In genomic region chr11:81359476-81359875, GRCh38 we compare ENCODE assay signal across 25 cellular contexts.
DNase-seq lines count a peak whose midpoint lies in the region; ATAC-seq and TF ChIP-seq lines count a peak whose summit lies in the region.
"Had no signal": no experiment of that assay in that cellular context is flagged by ENCODE, and none has a peak within 500 bp of the region (broad histone marks: within the 10 kb centered on the region; RNA-seq: fewer than 3 reads in every experiment).

No MANE protein-coding gene starts in this region.

- no peak overlapping the region for H3K27ac ChIP-seq in brain microvascular endothelial cell
- no peak overlapping the region for H3K27ac ChIP-seq in effector memory CD4-positive, alpha-beta T cell (ENCODE audit: insufficient read depth, low read length, poor library complexity, severe bottlenecking)
- H3K27ac ChIP-seq: A549, C4-2B, RWPE1 had no signal

- no peak for ATAC-seq in HG02610 (IDR thresholded peaks at IDR 0.05; ENCODE audit: unreplicated experiment)
- ATAC-seq: A549, Panc1, T-cell had no signal

- no peaks in the 10 kb centered on the region for H3K36me3 ChIP-seq in brain microvascular endothelial cell (replicated peaks)
- H3K36me3 ChIP-seq in effector memory CD4-positive, alpha-beta T cell (ENCODE audit: control insufficient read depth, insufficient read depth, low read length) = no peaks in the 10 kb centered on the region

- H3K4me3 ChIP-seq in brain microvascular endothelial cell (ENCODE audit: low read depth, low read length) = no peak overlapping the region
- H3K4me3 ChIP-seq in effector memory CD4-positive, alpha-beta T cell (ENCODE audit: insufficient read depth, low read depth, low read length, poor library complexity, severe bottlenecking) = no peak overlapping the region
- H3K4me3 ChIP-seq: A549 had no signal

- DNase-seq in ACHN = peak; percentile 1
- DNase-seq in M059J (ENCODE audit: low read depth) = peak; percentile 9
- DNase-seq in brain microvascular endothelial cell = peak; percentile 7
- peak; percentile 71 for DNase-seq in islet precursor cell
- DNase-seq in stimulated activated CD4-positive, alpha-beta T cell treated with anti-CD3 and anti-CD28 coated beads, Interleukin-4, amount 100 ng/mL, for 24 hours = no peak
- no peak for DNase-seq in effector memory CD4-positive, alpha-beta T cell
- DNase-seq in hepatic stellate cell (ENCODE audit: low spot score) = no peak
- DNase-seq: CD8-positive, alpha-beta memory T cell; DMS 273 treated with DMSO at 0.1 percent for 48 hours; DMS79; IMR-90; KG1; NCI-H1092; NCI-H1436; NCI-H187 treated with DMSO at 0.1 percent for 48 hours; NCI-H2171 treated with DMSO at 0.1 percent for 48 hours; NCI-H524; NCI-H774; SHP77; T-cell had no signal

- in situ Hi-C loops in ACHN (cut with HindIII; ENCODE audit: low pct_ligation_motif_present, low pct_unique_long_range_greater_than_20kb, low sequenced_read_pairs) (no loop called here), brain microvascular endothelial cell (cut with HindIII; ENCODE audit: low pct_ligation_motif_present, low sequenced_read_pairs) (no loop called here)

- no peaks in the 10 kb centered on the region for H3K4me1 ChIP-seq in effector memory CD4-positive, alpha-beta T cell (ENCODE audit: control insufficient read depth, insufficient read depth, low read length, poor library complexity, severe bottlenecking)
- H3K4me1 ChIP-seq: A549 had no signal

- TF ChIP-seq CTCF in brain microvascular endothelial cell (IDR thresholded peaks at IDR 0.05; ENCODE audit: low read depth, low read length, missing control alignments) = no peak

- H3K9me3 ChIP-seq in effector memory CD4-positive, alpha-beta T cell (ENCODE audit: control insufficient read depth, low read length) = no peaks in the 10 kb centered on the region
- H3K9me3 ChIP-seq: A549 had no signal

- H3K27me3 ChIP-seq in brain microvascular endothelial cell (replicated peaks) = no peaks in the 10 kb centered on the region
- H3K27me3 ChIP-seq in effector memory CD4-positive, alpha-beta T cell (replicated peaks; ENCODE audit: control insufficient read depth, insufficient read depth, low read length, poor library complexity, severe bottlenecking) = no peaks in the 10 kb centered on the region

Comparison
In these comparisons a context has a peak if more than half of its experiments do, and no peak if none do; other contexts are left out.
1. DNase-seq: peak in ACHN (single experiment), M059J (single experiment), brain microvascular endothelial cell (single experiment) and islet precursor cell (single experiment); none in stimulated activated CD4-positive, alpha-beta T cell treated with anti-CD3 and anti-CD28 coated beads, Interleukin-4, amount 100 ng/mL, for 24 hours (single experiment), effector memory CD4-positive, alpha-beta T cell (0 of 3) and hepatic stellate cell (single experiment).